Comparison of ENCODE assay signal across 1 cellular context in the genomic region with DNA sequence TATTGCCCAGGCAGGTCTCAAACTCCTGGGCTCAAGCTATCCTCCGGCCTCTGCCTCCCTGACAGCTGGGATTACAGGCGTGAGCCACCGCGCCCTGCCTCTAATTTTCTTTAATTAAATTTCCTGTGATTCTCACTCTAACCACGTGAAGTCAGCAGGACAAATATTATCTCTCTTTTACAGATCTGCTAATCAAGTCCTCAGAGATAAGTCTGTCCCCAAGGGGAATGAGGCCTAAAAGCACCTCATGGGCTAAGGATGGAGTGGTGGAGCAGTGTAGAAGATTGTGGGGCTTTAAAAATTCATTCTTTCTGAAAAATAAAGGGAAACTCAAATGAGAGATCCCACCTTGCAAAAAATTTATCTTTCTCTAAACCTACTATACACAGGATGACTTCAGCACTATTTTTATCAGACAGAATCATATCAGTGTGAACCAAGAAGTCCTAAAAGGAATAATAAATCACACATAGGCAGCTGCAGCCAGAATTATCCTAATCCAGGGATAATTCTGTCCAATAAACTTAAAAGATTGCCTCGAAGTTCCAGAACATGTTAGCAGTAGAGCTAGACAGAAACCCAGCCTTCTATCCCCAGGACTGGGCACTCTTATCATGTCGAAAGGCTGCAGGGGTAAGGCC.
TF ChIP-seq lines count a peak whose summit lies in the region.

No MANE protein-coding gene starts in this region.

TF ChIP-seq in K562, 482 proteins besides CTCF, POLR2A, EP300 and RAD21 (continued from another document and continues in another):
- TF ChIP-seq EWSR1 (IDR thresholded peaks at IDR 0.05; ENCODE audit: borderline replicate concordance, low read depth, partially characterized antibody) = no peak
- no peak for TF ChIP-seq RFX7 (CRISPR knock-in tag; IDR thresholded peaks at IDR 0.05)
- TF ChIP-seq, protein P1, sequence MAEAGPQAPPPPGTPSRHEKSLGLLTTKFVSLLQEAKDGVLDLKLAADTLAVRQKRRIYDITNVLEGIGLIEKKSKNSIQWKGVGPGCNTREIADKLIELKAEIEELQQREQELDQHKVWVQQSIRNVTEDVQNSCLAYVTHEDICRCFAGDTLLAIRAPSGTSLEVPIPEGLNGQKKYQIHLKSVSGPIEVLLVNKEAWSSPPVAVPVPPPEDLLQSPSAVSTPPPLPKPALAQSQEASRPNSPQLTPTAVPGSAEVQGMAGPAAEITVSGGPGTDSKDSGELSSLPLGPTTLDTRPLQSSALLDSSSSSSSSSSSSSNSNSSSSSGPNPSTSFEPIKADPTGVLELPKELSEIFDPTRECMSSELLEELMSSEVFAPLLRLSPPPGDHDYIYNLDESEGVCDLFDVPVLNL (CRISPR knock-in tag; IDR thresholded peaks at IDR 0.05; ENCODE audit: low read depth) = no peak
- TF ChIP-seq HEY1 (CRISPR knock-in tag; IDR thresholded peaks at IDR 0.05; ENCODE audit: borderline replicate concordance) = no peak
- TF ChIP-seq WHSC1 (IDR thresholded peaks at IDR 0.05; ENCODE audit: low read length) = no peak
- TF ChIP-seq, protein P2, sequence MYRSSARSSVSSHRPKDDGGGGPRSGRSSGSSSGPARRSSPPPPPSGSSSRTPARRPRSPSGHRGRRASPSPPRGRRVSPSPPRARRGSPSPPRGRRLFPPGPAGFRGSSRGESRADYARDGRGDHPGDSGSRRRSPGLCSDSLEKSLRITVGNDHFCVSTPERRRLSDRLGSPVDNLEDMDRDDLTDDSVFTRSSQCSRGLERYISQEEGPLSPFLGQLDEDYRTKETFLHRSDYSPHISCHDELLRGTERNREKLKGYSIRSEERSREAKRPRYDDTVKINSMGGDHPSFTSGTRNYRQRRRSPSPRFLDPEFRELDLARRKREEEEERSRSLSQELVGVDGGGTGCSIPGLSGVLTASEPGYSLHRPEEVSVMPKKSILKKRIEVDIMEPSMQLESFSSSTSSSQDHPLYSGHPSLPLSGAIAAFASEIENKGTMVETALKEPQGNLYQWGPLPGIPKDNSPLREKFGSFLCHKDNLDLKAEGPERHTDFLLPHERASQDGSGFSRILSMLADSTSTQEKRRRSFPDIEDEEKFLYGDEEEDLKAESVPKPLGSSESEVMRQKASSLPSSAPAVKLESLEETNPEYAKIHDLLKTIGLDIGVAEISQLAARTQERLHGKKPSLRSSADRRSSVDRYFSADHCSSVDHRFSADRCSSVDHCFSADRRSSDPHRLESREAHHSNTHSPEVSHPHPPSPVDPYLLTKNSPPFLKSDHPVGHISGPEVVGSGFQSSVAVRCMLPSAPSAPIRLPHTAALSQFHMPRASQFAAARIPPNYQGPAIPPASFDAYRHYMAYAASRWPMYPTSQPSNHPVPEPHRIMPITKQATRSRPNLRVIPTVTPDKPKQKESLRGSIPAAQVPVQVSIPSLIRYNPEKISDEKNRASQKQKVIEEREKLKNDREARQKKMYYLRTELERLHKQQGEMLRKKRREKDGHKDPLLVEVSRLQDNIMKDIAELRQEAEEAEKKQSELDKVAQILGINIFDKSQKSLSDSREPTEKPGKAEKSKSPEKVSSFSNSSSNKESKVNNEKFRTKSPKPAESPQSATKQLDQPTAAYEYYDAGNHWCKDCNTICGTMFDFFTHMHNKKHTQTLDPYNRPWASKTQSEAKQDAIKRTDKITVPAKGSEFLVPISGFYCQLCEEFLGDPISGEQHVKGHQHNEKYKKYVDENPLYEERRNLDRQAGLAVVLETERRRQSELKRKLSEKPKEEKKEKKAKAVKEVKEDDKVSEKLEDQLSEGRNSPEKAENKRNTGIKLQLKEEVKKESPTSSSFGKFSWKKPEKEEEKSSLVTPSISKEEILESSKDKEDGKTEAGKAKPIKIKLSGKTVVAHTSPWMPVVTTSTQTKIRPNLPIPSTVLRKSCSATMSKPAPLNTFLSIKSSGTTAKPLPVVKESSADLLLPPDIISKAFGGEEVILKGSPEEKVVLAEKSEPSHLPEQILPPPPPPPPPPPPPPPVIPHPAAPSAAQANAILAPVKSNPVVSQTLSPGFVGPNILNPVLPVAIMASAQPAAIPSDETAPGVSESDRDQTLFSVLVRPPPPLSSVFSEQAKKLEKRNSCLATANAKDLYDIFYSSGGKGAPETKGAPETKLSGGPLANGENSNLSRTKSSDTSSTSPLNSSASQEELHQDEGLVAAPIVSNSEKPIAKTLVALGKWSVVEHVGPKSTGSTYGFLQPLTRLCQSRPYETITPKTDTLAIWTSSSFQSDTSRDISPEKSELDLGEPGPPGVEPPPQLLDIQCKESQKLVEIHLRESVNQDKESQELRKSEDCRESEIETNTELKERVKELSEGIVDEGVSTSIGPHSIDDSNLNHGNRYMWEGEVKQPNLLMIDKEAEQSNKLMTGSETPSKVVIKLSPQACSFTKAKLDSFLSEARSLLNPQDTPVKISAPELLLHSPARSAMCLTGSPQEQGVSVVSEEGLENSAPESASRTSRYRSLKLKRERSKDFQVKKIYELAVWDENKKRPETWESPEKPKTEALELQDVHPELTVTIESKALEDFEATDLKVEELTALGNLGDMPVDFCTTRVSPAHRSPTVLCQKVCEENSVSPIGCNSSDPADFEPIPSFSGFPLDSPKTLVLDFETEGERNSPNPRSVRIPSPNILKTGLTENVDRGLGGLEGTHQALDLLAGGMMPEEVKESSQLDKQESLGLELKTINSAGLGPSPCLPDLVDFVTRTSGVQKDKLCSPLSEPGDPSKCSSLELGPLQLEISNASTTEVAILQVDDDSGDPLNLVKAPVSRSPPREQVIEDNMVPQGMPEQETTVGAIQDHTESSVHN (IDR thresholded peaks at IDR 0.05; ENCODE audit: borderline replicate concordance in 1 of 2, low read depth in 1 of 2) = no peak
- TF ChIP-seq, protein P3, sequence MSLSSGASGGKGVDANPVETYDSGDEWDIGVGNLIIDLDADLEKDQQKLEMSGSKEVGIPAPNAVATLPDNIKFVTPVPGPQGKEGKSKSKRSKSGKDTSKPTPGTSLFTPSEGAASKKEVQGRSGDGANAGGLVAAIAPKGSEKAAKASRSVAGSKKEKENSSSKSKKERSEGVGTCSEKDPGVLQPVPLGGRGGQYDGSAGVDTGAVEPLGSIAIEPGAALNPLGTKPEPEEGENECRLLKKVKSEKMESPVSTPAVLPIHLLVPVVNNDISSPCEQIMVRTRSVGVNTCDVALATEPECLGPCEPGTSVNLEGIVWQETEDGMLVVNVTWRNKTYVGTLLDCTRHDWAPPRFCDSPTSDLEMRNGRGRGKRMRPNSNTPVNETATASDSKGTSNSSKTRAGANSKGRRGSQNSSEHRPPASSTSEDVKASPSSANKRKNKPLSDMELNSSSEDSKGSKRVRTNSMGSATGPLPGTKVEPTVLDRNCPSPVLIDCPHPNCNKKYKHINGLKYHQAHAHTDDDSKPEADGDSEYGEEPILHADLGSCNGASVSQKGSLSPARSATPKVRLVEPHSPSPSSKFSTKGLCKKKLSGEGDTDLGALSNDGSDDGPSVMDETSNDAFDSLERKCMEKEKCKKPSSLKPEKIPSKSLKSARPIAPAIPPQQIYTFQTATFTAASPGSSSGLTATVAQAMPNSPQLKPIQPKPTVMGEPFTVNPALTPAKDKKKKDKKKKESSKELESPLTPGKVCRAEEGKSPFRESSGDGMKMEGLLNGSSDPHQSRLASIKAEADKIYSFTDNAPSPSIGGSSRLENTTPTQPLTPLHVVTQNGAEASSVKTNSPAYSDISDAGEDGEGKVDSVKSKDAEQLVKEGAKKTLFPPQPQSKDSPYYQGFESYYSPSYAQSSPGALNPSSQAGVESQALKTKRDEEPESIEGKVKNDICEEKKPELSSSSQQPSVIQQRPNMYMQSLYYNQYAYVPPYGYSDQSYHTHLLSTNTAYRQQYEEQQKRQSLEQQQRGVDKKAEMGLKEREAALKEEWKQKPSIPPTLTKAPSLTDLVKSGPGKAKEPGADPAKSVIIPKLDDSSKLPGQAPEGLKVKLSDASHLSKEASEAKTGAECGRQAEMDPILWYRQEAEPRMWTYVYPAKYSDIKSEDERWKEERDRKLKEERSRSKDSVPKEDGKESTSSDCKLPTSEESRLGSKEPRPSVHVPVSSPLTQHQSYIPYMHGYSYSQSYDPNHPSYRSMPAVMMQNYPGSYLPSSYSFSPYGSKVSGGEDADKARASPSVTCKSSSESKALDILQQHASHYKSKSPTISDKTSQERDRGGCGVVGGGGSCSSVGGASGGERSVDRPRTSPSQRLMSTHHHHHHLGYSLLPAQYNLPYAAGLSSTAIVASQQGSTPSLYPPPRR (CRISPR knock-in tag; IDR thresholded peaks at IDR 0.05; ENCODE audit: borderline replicate concordance) = no peak
- TF ChIP-seq ARID1B (IDR thresholded peaks at IDR 0.05) = peak; percentile 75
- TF ChIP-seq SMARCA4 (IDR thresholded peaks at IDR 0.05) = 0 out of 2 replicates have a peak, but pooled peaks have one; percentile 20
- TF ChIP-seq RBM15 (IDR thresholded peaks at IDR 0.05; ENCODE audit: insufficient read depth, low read length) = no peak
- TF ChIP-seq EZH2 (IDR thresholded peaks at IDR 0.05; ENCODE audit: borderline replicate concordance, low read depth, low read length) = no peak
- TF ChIP-seq CBFA2T2 (conservative IDR thresholded peaks at IDR 0.05) = peak; percentile 44; the same call in 1 of the 2 replicates
- TF ChIP-seq, protein P4, sequence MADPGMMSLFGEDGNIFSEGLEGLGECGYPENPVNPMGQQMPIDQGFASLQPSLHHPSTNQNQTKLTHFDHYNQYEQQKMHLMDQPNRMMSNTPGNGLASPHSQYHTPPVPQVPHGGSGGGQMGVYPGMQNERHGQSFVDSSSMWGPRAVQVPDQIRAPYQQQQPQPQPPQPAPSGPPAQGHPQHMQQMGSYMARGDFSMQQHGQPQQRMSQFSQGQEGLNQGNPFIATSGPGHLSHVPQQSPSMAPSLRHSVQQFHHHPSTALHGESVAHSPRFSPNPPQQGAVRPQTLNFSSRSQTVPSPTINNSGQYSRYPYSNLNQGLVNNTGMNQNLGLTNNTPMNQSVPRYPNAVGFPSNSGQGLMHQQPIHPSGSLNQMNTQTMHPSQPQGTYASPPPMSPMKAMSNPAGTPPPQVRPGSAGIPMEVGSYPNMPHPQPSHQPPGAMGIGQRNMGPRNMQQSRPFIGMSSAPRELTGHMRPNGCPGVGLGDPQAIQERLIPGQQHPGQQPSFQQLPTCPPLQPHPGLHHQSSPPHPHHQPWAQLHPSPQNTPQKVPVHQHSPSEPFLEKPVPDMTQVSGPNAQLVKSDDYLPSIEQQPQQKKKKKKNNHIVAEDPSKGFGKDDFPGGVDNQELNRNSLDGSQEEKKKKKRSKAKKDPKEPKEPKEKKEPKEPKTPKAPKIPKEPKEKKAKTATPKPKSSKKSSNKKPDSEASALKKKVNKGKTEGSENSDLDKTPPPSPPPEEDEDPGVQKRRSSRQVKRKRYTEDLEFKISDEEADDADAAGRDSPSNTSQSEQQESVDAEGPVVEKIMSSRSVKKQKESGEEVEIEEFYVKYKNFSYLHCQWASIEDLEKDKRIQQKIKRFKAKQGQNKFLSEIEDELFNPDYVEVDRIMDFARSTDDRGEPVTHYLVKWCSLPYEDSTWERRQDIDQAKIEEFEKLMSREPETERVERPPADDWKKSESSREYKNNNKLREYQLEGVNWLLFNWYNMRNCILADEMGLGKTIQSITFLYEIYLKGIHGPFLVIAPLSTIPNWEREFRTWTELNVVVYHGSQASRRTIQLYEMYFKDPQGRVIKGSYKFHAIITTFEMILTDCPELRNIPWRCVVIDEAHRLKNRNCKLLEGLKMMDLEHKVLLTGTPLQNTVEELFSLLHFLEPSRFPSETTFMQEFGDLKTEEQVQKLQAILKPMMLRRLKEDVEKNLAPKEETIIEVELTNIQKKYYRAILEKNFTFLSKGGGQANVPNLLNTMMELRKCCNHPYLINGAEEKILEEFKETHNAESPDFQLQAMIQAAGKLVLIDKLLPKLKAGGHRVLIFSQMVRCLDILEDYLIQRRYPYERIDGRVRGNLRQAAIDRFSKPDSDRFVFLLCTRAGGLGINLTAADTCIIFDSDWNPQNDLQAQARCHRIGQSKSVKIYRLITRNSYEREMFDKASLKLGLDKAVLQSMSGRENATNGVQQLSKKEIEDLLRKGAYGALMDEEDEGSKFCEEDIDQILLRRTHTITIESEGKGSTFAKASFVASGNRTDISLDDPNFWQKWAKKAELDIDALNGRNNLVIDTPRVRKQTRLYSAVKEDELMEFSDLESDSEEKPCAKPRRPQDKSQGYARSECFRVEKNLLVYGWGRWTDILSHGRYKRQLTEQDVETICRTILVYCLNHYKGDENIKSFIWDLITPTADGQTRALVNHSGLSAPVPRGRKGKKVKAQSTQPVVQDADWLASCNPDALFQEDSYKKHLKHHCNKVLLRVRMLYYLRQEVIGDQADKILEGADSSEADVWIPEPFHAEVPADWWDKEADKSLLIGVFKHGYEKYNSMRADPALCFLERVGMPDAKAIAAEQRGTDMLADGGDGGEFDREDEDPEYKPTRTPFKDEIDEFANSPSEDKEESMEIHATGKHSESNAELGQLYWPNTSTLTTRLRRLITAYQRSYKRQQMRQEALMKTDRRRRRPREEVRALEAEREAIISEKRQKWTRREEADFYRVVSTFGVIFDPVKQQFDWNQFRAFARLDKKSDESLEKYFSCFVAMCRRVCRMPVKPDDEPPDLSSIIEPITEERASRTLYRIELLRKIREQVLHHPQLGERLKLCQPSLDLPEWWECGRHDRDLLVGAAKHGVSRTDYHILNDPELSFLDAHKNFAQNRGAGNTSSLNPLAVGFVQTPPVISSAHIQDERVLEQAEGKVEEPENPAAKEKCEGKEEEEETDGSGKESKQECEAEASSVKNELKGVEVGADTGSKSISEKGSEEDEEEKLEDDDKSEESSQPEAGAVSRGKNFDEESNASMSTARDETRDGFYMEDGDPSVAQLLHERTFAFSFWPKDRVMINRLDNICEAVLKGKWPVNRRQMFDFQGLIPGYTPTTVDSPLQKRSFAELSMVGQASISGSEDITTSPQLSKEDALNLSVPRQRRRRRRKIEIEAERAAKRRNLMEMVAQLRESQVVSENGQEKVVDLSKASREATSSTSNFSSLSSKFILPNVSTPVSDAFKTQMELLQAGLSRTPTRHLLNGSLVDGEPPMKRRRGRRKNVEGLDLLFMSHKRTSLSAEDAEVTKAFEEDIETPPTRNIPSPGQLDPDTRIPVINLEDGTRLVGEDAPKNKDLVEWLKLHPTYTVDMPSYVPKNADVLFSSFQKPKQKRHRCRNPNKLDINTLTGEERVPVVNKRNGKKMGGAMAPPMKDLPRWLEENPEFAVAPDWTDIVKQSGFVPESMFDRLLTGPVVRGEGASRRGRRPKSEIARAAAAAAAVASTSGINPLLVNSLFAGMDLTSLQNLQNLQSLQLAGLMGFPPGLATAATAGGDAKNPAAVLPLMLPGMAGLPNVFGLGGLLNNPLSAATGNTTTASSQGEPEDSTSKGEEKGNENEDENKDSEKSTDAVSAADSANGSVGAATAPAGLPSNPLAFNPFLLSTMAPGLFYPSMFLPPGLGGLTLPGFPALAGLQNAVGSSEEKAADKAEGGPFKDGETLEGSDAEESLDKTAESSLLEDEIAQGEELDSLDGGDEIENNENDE (IDR thresholded peaks at IDR 0.05; ENCODE audit: low read depth, low read length) = no peak
- TF ChIP-seq, protein P5, sequence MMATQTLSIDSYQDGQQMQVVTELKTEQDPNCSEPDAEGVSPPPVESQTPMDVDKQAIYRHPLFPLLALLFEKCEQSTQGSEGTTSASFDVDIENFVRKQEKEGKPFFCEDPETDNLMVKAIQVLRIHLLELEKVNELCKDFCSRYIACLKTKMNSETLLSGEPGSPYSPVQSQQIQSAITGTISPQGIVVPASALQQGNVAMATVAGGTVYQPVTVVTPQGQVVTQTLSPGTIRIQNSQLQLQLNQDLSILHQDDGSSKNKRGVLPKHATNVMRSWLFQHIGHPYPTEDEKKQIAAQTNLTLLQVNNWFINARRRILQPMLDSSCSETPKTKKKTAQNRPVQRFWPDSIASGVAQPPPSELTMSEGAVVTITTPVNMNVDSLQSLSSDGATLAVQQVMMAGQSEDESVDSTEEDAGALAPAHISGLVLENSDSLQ (IDR thresholded peaks at IDR 0.05) = peak; percentile 71
- TF ChIP-seq, protein P6, sequence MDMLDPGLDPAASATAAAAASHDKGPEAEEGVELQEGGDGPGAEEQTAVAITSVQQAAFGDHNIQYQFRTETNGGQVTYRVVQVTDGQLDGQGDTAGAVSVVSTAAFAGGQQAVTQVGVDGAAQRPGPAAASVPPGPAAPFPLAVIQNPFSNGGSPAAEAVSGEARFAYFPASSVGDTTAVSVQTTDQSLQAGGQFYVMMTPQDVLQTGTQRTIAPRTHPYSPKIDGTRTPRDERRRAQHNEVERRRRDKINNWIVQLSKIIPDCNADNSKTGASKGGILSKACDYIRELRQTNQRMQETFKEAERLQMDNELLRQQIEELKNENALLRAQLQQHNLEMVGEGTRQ (CRISPR knock-in tag; IDR thresholded peaks at IDR 0.05) = no peak
- TF ChIP-seq ZNF311 (CRISPR knock-in tag; IDR thresholded peaks at IDR 0.05) = no peak
